ENCODE assay signal across 1 cellular context in genomic region chr10:45672201-45673073, GRCh38.
TF ChIP-seq lines count a peak whose summit lies in the region.

ZFAND4 (minus strand) TSS chr10:45672772; CDS start chr10:45663725, 9,047 bp downstream.

TF ChIP-seq in HEK293, 187 proteins besides CTCF, POLR2A, EP300 and RAD21 (continued from another document):
- TF ChIP-seq ZNF473 (tag by site-specific recombination; IDR thresholded peaks at IDR 0.05): no peak
- 0 out of 2 replicates have a peak, but pooled peaks have one; percentile 37 for TF ChIP-seq ZNF660 (tag by site-specific recombination; IDR thresholded peaks at IDR 0.05)
- TF ChIP-seq ZNF626 (tag by site-specific recombination; IDR thresholded peaks at IDR 0.05): peak; percentile 37; the same call in 1 of the 2 replicates
- TF ChIP-seq ZNF76 (tag by site-specific recombination; IDR thresholded peaks at IDR 0.05; ENCODE audit: borderline replicate concordance, low read depth): peak; percentile 79; the same call in 1 of the 2 replicates
- TF ChIP-seq ZNF549 (tag by site-specific recombination; IDR thresholded peaks at IDR 0.05): no peak
- TF ChIP-seq FEZF1 (tag by site-specific recombination; IDR thresholded peaks at IDR 0.05): peak; percentile 61
- TF ChIP-seq ZNF449 (tag by site-specific recombination; IDR thresholded peaks at IDR 0.05): peak; percentile 14; the same call in 1 of the 2 replicates
- peak; percentile 43; the same call in 1 of the 2 replicates for TF ChIP-seq ZNF677 (tag by site-specific recombination; IDR thresholded peaks at IDR 0.05)
- peak; percentile 55; the same call in 1 of the 2 replicates for TF ChIP-seq ZNF391 (tag by site-specific recombination; IDR thresholded peaks at IDR 0.05; ENCODE audit: borderline replicate concordance, low read depth)
- TF ChIP-seq REST (tag by site-specific recombination; IDR thresholded peaks at IDR 0.05): 0 out of 2 replicates have a peak, but pooled peaks have one; percentile 53
- TF ChIP-seq ZBTB17 (tag by site-specific recombination; IDR thresholded peaks at IDR 0.05): peak; percentile 87
- TF ChIP-seq ZSCAN16 (tag by site-specific recombination; IDR thresholded peaks at IDR 0.05): no peak
- peak; percentile 28 for TF ChIP-seq ZNF501 (tag by site-specific recombination; IDR thresholded peaks at IDR 0.05)
- peak; percentile 92 for TF ChIP-seq ZBTB8A (tag by site-specific recombination; IDR thresholded peaks at IDR 0.05)
- peak; percentile 97 for TF ChIP-seq PATZ1 (tag by site-specific recombination; IDR thresholded peaks at IDR 0.05)
- no peak for TF ChIP-seq KLF1 (tag by site-specific recombination; IDR thresholded peaks at IDR 0.05)
- no peak for TF ChIP-seq ZNF768 (tag by site-specific recombination; IDR thresholded peaks at IDR 0.05)
- TF ChIP-seq SALL2 (tag by site-specific recombination; IDR thresholded peaks at IDR 0.05; ENCODE audit: borderline replicate concordance): no peak
- TF ChIP-seq ZNF423 (tag by site-specific recombination; IDR thresholded peaks at IDR 0.05): no peak
- no peak for TF ChIP-seq ZNF664 (tag by site-specific recombination; IDR thresholded peaks at IDR 0.05)
- TF ChIP-seq ZNF600 (tag by site-specific recombination; IDR thresholded peaks at IDR 0.05): peak; percentile 77
- no peak for TF ChIP-seq ZFP3 (tag by site-specific recombination; IDR thresholded peaks at IDR 0.05; ENCODE audit: low read depth)
- TF ChIP-seq ZIC2 (tag by site-specific recombination; IDR thresholded peaks at IDR 0.05): peak; percentile 90
- peak; percentile 95 for TF ChIP-seq EGR2 (tag by site-specific recombination; IDR thresholded peaks at IDR 0.05; ENCODE audit: low read depth)
- TF ChIP-seq GLIS1 (tag by site-specific recombination; IDR thresholded peaks at IDR 0.05): peak; percentile 60
- TF ChIP-seq ZSCAN5A (tag by site-specific recombination; IDR thresholded peaks at IDR 0.05): 0 out of 2 replicates have a peak, but pooled peaks have one; percentile 58
- TF ChIP-seq ZBTB20 (tag by site-specific recombination; IDR thresholded peaks at IDR 0.05): peak; percentile 88
- TF ChIP-seq OVOL3 (tag by site-specific recombination; IDR thresholded peaks at IDR 0.05): no peak
- TF ChIP-seq SP3 (tag by site-specific recombination; IDR thresholded peaks at IDR 0.05): peak; percentile 85
- no peak; the same call in 1 of the 2 replicates for TF ChIP-seq ZNF561 (tag by site-specific recombination; IDR thresholded peaks at IDR 0.05; ENCODE audit: borderline replicate concordance)
- TF ChIP-seq ZNF175 (tag by site-specific recombination; IDR thresholded peaks at IDR 0.05): no peak
- peak; percentile 66 for TF ChIP-seq ZBTB11 (tag by site-specific recombination; conservative IDR thresholded peaks at IDR 0.05; ENCODE audit: low read depth)
- peak; percentile 67; the same call in 1 of the 2 replicates for TF ChIP-seq ELK4 (IDR thresholded peaks at IDR 0.05; ENCODE audit: borderline replicate concordance, low read depth, low read length)
- peak; percentile 94 for TF ChIP-seq HIC1 (tag by site-specific recombination; IDR thresholded peaks at IDR 0.05)
